24 cellular contexts compared by ENCODE assay signal in the genomic region with DNA sequence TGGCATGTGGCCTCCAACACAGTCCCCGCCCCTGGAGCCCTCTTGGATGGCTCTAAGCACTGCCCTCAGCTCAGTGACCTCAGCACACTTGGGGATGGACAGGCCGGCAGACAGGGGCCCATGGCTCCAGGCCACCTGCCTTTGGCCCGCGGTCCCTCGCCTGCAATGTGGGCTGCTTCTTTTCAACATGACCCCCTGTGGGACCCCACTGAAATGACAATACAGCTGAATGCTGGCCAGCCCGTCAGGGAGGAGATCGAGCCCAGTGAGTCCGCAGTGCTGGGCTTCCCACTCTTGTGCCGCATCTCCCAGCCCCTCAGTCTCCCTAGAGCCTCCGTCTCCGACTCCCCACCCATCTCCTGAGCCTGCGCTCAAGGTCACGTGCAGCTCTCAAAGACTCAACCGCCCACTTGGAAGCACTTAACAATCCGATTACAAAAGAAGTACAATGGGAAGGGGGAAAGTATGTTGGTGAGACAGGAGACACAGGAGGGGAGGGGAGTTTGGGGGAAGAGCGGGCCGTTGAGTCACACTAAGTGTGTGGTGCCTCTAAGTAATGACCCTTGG.
DNase-seq lines count a peak whose midpoint lies in the region; ATAC-seq and TF ChIP-seq lines count a peak whose summit lies in the region.
"Had no signal": no experiment of that assay in that cellular context is flagged by ENCODE, and none has a peak within 500 bp of the region (broad histone marks: within the 10 kb centered on the region; RNA-seq: fewer than 3 reads in every experiment).

No MANE protein-coding gene starts in this region.

- H3K36me3 ChIP-seq in left lung: no peaks in the 10 kb centered on the region
- H3K36me3 ChIP-seq: cardiac muscle cell, lower lobe of right lung, pancreas had no signal

- H3K36me3 Mint-ChIP-seq in T-cell: no peaks in the 10 kb centered on the region
- H3K36me3 Mint-ChIP-seq: activated naive CD4-positive, alpha-beta T cell treated with anti-CD3 and anti-CD28 coated beads, Interleukin-2, amount 50 U/mL, for 72 hours; CD14-positive monocyte had no signal

- DNase-seq in DMS79 (lab: John Stamatoyannopoulos, UW): peak; percentile 56
- DNase-seq in NCI-H1436 (lab: John Stamatoyannopoulos, UW): peak; percentile 29
- DNase-seq in left lung: no peak
- DNase-seq in T-cell: no peak
- no peak for DNase-seq in OCI-M1 (lab: John Stamatoyannopoulos, UW)
- DNase-seq: activated CD4-positive, alpha-beta T cell treated with anti-CD3 and anti-CD28 coated beads, Interleukin-2, amount 50 U/mL, for 48 hours; activated CD8-positive, alpha-beta memory T cell treated with anti-CD3 and anti-CD28 coated beads, Interleukin-2, amount 50 U/mL, for 48 hours; aorta; Karpas-422; lower lobe of right lung; mucosa of descending colon; pancreas; right cardiac atrium; stimulated activated CD4-positive, alpha-beta T cell treated with anti-CD3 and anti-CD28 coated beads, Interleukin-4, amount 100 ng/mL, for 4 hours; stimulated activated naive CD4-positive, alpha-beta T cell treated with Interleukin-2 at 50 U/mL for 16 hours had no signal

- no peaks in the 10 kb centered on the region for H3K27me3 ChIP-seq in left lung
- H3K27me3 ChIP-seq: cardiac muscle cell, pancreas had no signal

- no peaks in the 10 kb centered on the region for H3K4me1 Mint-ChIP-seq in T-cell
- H3K4me1 Mint-ChIP-seq: CD14-positive monocyte, nephron had no signal

- no peaks in the 10 kb centered on the region for H3K4me1 ChIP-seq in left lung
- H3K4me1 ChIP-seq: lower lobe of right lung, pancreas had no signal

- no peak overlapping the region for H3K4me3 Mint-ChIP-seq in T-cell
- H3K4me3 Mint-ChIP-seq: CD14-positive monocyte, nephron had no signal

- H3K27ac ChIP-seq in VCaP: peak overlapping the region; percentile 33
- H3K27ac ChIP-seq in left lung: no peak overlapping the region
- H3K27ac ChIP-seq: cardiac muscle cell, lower lobe of right lung, pancreas had no signal

- no peak overlapping the region for H3K27ac Mint-ChIP-seq in T-cell
- H3K27ac Mint-ChIP-seq: activated T-helper 2 cell treated with anti-CD3 and anti-CD28 coated beads, Interferon-gamma antibody, Interleukin-2, Interleukin-4, amounts not matched to agents 10 μg/mL and 5 μg/mL and 100 μg/mL, durations not matched to agents 14 hours and 24 hours and 36 hours; nephron had no signal

- H3K9me3 ChIP-seq in left lung: no peaks in the 10 kb centered on the region
- H3K9me3 ChIP-seq: lower lobe of right lung, mucosa of descending colon, pancreas had no signal

- H3K9me3 Mint-ChIP-seq in T-cell: no peaks in the 10 kb centered on the region
- H3K9me3 Mint-ChIP-seq: activated naive CD4-positive, alpha-beta T cell treated with anti-CD3 and anti-CD28 coated beads, Interleukin-2, amount 50 U/mL, for 72 hours; activated T-helper 2 cell treated with anti-CD3 and anti-CD28 coated beads, Interferon-gamma antibody, Interleukin-2, Interleukin-4, amounts not matched to agents 10 μg/mL and 5 μg/mL and 100 μg/mL, durations not matched to agents 14 hours and 24 hours and 36 hours; CD14-positive monocyte; nephron had no signal

- no peak overlapping the region for H3K4me3 ChIP-seq in left lung
- H3K4me3 ChIP-seq: cardiac muscle cell, lower lobe of right lung, mucosa of descending colon, pancreas had no signal

- ATAC-seq in left lung (peak; percentile 43), GM18861 (IDR thresholded peaks at IDR 0.05; ENCODE audit: unreplicated experiment) (no peak), HG03175 (IDR thresholded peaks at IDR 0.05; ENCODE audit: unreplicated experiment) (no peak), T-cell (replicated peaks in 1 of 4) (no peak)
- ATAC-seq: activated naive CD4-positive, alpha-beta T cell treated with anti-CD3 and anti-CD28 coated beads, Interleukin-2, amount 50 U/mL, for 72 hours; mucosa of descending colon; right cardiac atrium; Right ventricle myocardium inferior had no signal

- CTCF ChIA-PET in T-cell (lab: Charles Lee): no interaction called here

- POLR2A ChIA-PET in T-cell (lab: Charles Lee): no interaction called here

- no peaks in the 10 kb centered on the region for H3K27me3 Mint-ChIP-seq in T-cell

- intact Hi-C loops in left lung (cut with DNase I): no loop called here

- no peak for TF ChIP-seq CTCF in VCaP (conservative IDR thresholded peaks at IDR 0.05)
- TF ChIP-seq CTCF in left lung (IDR thresholded peaks at IDR 0.05): no peak

Comparison
In these comparisons a context has a peak if more than half of its experiments do, and no peak if none do; other contexts are left out.
1. DNase-seq: peak in DMS79 (single experiment) and NCI-H1436 (single experiment); none in left lung (0 of 2), T-cell (0 of 34) and OCI-M1 (single experiment).